Comparison of ENCODE assay signal across 1 cellular context in the genomic region with DNA sequence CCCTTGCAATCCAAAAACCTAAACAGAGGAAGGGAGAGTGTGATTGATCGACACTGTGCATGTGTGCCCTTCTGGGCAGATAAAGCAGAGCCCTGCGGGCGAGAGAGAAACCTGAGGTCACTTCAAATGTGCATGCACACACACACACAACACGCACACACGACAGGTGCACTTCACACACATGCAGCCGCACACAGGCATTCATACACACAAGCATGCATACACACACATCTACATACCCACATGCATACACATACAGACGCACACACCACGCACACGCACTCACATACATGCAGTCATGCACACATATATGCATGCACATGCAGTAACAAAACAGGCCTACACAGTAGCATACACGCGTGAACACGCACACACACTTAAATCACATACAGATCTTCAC.
TF ChIP-seq lines count a peak whose summit lies in the region.

No MANE protein-coding gene starts in this region.

TF ChIP-seq in GM12878, 131 proteins besides CTCF, POLR2A, EP300 and RAD21 (continued from another document):
- peak; percentile 56 for TF ChIP-seq BCL3 (IDR thresholded peaks at IDR 0.05; ENCODE audit: borderline replicate concordance, insufficient read depth, low read depth, low read length, poor library complexity, severe bottlenecking)
